30 cellular contexts compared by ENCODE assay signal in genomic region chr16:47581114-47581513, GRCh38.
A peak's percentile ranks its signal among the peaks of the same experiment; 100 is the strongest.
DNase-seq lines count a peak whose midpoint lies in the region; ATAC-seq and TF ChIP-seq lines count a peak whose summit lies in the region.
"Had no signal": no experiment of that assay in that cellular context is flagged by ENCODE, and none has a peak within 500 bp of the region (broad histone marks: within the 10 kb centered on the region; RNA-seq: fewer than 3 reads in every experiment).

No MANE protein-coding gene starts in this region.

- WGBS in H9 (ENCODE audit: extremely low coverage, insufficient read length, low lambda C conversion rate), result no CpG with 5 or more reads among the region's 2 CpGs
- WGBS in prostate gland, result 76% methylated on average over 2 of the region's 2 CpGs
- 88 to 93% methylated on average over 2 of the region's 2 CpGs for WGBS in sigmoid colon, 2 donors

- H3K27me3 ChIP-seq in A673 (replicated peaks; ENCODE audit: insufficient read depth, low read depth, low read length, poor library complexity), result no peaks in the 10 kb centered on the region
- no peaks in the 10 kb centered on the region for H3K27me3 ChIP-seq in H9 (ENCODE audit: insufficient read depth, low read length)
- no peaks in the 10 kb centered on the region for H3K27me3 ChIP-seq in foreskin keratinocyte
- no peaks in the 10 kb centered on the region for H3K27me3 ChIP-seq in prostate gland (replicated peaks; ENCODE audit: insufficient read depth)
- H3K27me3 ChIP-seq in sigmoid colon, result no peaks in the 10 kb centered on the region
- H3K27me3 ChIP-seq: BLaER1, tibial artery, vagina had no signal

- no peaks in the 10 kb centered on the region for H3K4me1 ChIP-seq in A673 (ENCODE audit: insufficient read depth, low read length, poor library complexity, severe bottlenecking)
- peaks cover 3% of the 10 kb centered on the region; the same call in 1 of the 2 replicates for H3K4me1 ChIP-seq in H9 (ENCODE audit: insufficient read depth, low read length)
- H3K4me1 ChIP-seq in foreskin keratinocyte, result peaks cover 13% of the 10 kb centered on the region
- H3K4me1 ChIP-seq in prostate gland (replicated peaks), result no peaks in the 10 kb centered on the region
- H3K4me1 ChIP-seq in sigmoid colon, result no peaks in the 10 kb centered on the region
- H3K4me1 ChIP-seq: BLaER1, tibial artery, vagina had no signal

- H3K9me3 ChIP-seq in A673 (ENCODE audit: low read depth, low read length, poor library complexity, severe bottlenecking) (no peaks in the 10 kb centered on the region), H9 (ENCODE audit: control insufficient read depth, low read depth, low read length) (no peaks in the 10 kb centered on the region), prostate gland (no peaks in the 10 kb centered on the region), sigmoid colon (no peaks in the 10 kb centered on the region)
- H3K9me3 ChIP-seq: BLaER1, tibial artery, vagina had no signal

- no peak overlapping the region for H2AK5ac ChIP-seq in H9 (ENCODE audit: insufficient read length, low read length)

- BruUV-seq in A673 (replicated peaks; lab: Mats Ljungman, UMichigan), result no TSS peak

- H3K9ac ChIP-seq in H9 (ENCODE audit: extremely low read depth, insufficient read length, low read length), result no peak overlapping the region
- H3K9ac ChIP-seq: BLaER1 had no signal

- H2BK5ac ChIP-seq in H9 (ENCODE audit: insufficient read length, low read length), result no peak overlapping the region

- no peak overlapping the region for H4K5ac ChIP-seq in H9 (ENCODE audit: insufficient read length, low read depth, low read length)

- H3K23ac ChIP-seq in H9 (ENCODE audit: insufficient read length, low read depth, low read length), result no peak overlapping the region

- intact Hi-C loops in A673 (cut with micrococcal nuclease; ENCODE audit: unreplicated experiment), result no loop called here
- intact Hi-C loops in prostate gland (cut with DNase I), result no loop called here
- intact Hi-C loops in sigmoid colon (cut with DNase I), result no loop called here

- H4K91ac ChIP-seq in H9 (ENCODE audit: insufficient read length, low read depth, low read length), result no peak overlapping the region

- no peak overlapping the region for H4K8ac ChIP-seq in H9 (replicated peaks; ENCODE audit: insufficient read length, low read depth, low read length)

- H3K27me3 Mint-ChIP-seq in H9 (ENCODE audit: low read depth) (no peaks in the 10 kb centered on the region; the same call in 1 of the 2 replicates), WTC11 (ENCODE audit: low read depth) (no peaks in the 10 kb centered on the region)
- H3K27me3 Mint-ChIP-seq: activated CD4-positive, alpha-beta T cell treated with anti-CD3 and anti-CD28 coated beads for 36 hours; activated CD8-positive, alpha-beta T cell treated with anti-CD3 and anti-CD28 coated beads for 36 hours; brain; progenitor cell of endocrine pancreas had no signal

- H3K4me1 Mint-ChIP-seq in H9, result peaks cover 8% of the 10 kb centered on the region in 2 experiments
- peaks cover 14% of the 10 kb centered on the region for H3K4me1 Mint-ChIP-seq in WTC11

- H3K56ac ChIP-seq in H9 (ENCODE audit: insufficient read length, low read depth, low read length), result no peak overlapping the region

- H3K4me3 ChIP-seq in A673 (ENCODE audit: low read depth, low read length, poor library complexity, severe bottlenecking) (no peak overlapping the region), prostate gland (no peak overlapping the region), sigmoid colon (no peak overlapping the region)
- H3K4me3 ChIP-seq: BLaER1, tibial artery, vagina had no signal

- H2BK12ac ChIP-seq in H9 (ENCODE audit: insufficient read length, low read depth, low read length), result no peak overlapping the region

- no peaks in the 10 kb centered on the region for H4K20me1 ChIP-seq in H9 (ENCODE audit: control insufficient read depth, insufficient read depth, insufficient read length)

- CTCF ChIA-PET in A673 (lab: Charles Lee), result interaction anchor here (0.6 kb wide), 1 partner anchor 653 kb away, joined by 6 read pairs; no protein-coding TSS in a partner anchor
- CTCF ChIA-PET in WTC11 (lab: Charles Lee), result interaction anchor here (0.7 to 1.5 kb wide), 2 partner anchors 10 to 76 kb away, joined by 3 to 4 read pairs; no protein-coding TSS in a partner anchor

- no peak overlapping the region for H2BK120ac ChIP-seq in H9 (ENCODE audit: low read depth, low read length, poor library complexity, severe bottlenecking)

- H3K14ac ChIP-seq in H9 (ENCODE audit: insufficient read depth, low read length), result no peak overlapping the region

- H3K79me1 ChIP-seq in H9 (ENCODE audit: insufficient read depth, low read depth, low read length, poor library complexity, severe bottlenecking), result no peaks in the 10 kb centered on the region

- H3K36me3 Mint-ChIP-seq in H9 (ENCODE audit: insufficient read depth in 1 of 3, low read depth in 3 of 3), result no peaks in the 10 kb centered on the region
- H3K36me3 Mint-ChIP-seq in WTC11, result no peaks in the 10 kb centered on the region

- 0 out of 2 replicates have a peak, but pooled peaks have one; percentile 17 for TF ChIP-seq CTCF in A673 (conservative IDR thresholded peaks at IDR 0.05; ENCODE audit: low read depth, low read length)
- peak; percentile 50 for TF ChIP-seq CTCF in H9 (conservative IDR thresholded peaks at IDR 0.05)
- TF ChIP-seq CTCF in WTC11 (IDR thresholded peaks at IDR 0.05), result no peak
- peak; percentile 29 for TF ChIP-seq CTCF in foreskin keratinocyte (conservative IDR thresholded peaks at IDR 0.05)
- TF ChIP-seq CTCF in prostate gland (IDR thresholded peaks at IDR 0.05), result no peak
- no peak for TF ChIP-seq CTCF in sigmoid colon (IDR thresholded peaks at IDR 0.05)

- no peak for TF ChIP-seq EP300 in sigmoid colon (IDR thresholded peaks at IDR 0.05)

- no peak overlapping the region for H3K4ac ChIP-seq in H9 (ENCODE audit: low read depth, low read length)

- H3K79me2 ChIP-seq in H9 (ENCODE audit: insufficient read depth, low read length), result no peaks in the 10 kb centered on the region

- H3T11ph ChIP-seq in H9 (ENCODE audit: low read length), result no peak overlapping the region

- TF ChIP-seq POLR2A in prostate gland (IDR thresholded peaks at IDR 0.05) (no peak), sigmoid colon (IDR thresholded peaks at IDR 0.05) (no peak)

- POLR2A ChIA-PET in A673 (lab: Charles Lee; ENCODE audit: low non-redundant PET), result no interaction called here
- POLR2A ChIA-PET in WTC11 (lab: Charles Lee), result interaction anchor here (0.6 kb wide), 1 partner anchor 29 kb away, joined by 3 read pairs; no protein-coding TSS in a partner anchor

- H3K27ac ChIP-seq in A673 (ENCODE audit: low read depth, low read length, poor library complexity, severe bottlenecking), result no peak overlapping the region
- no peak overlapping the region for H3K27ac ChIP-seq in H9 (ENCODE audit: insufficient read length, low read depth, low read length)
- no peak overlapping the region for H3K27ac ChIP-seq in foreskin keratinocyte
- H3K27ac ChIP-seq in prostate gland, result no peak overlapping the region
- H3K27ac ChIP-seq in sigmoid colon, result no peak overlapping the region
- H3K27ac ChIP-seq: BLaER1, HL-60, tibial artery, vagina had no signal

- peak; percentile 44; the same call in 1 of the 2 replicates for ATAC-seq in WTC11
- no peak for ATAC-seq in foreskin keratinocyte
- no peak for ATAC-seq in HG03039 (IDR thresholded peaks at IDR 0.05; ENCODE audit: unreplicated experiment)
- ATAC-seq: activated CD4-positive, alpha-beta T cell treated with anti-CD3 and anti-CD28 coated beads for 36 hours; activated CD8-positive, alpha-beta T cell treated with anti-CD3 and anti-CD28 coated beads for 36 hours; left lobe of liver had no signal

- peak; percentile 11 for DNase-seq in A673 (ENCODE audit: low spot score)
- no peak for DNase-seq in H9
- DNase-seq in WTC11 (ENCODE audit: low spot score), result no peak
- DNase-seq in foreskin keratinocyte, result no peak
- no peak for DNase-seq in prostate gland (ENCODE audit: low spot score)
- DNase-seq in sigmoid colon, result no peak
- no peak for DNase-seq in occipital lobe (lab: John Stamatoyannopoulos, UW)
- DNase-seq: activated CD4-positive, alpha-beta T cell treated with anti-CD3 and anti-CD28 coated beads for 36 hours; activated CD8-positive, alpha-beta memory T cell treated with anti-CD3 and anti-CD28 coated beads, Interleukin-2, amount 50 U/mL, for 48 hours; activated CD8-positive, alpha-beta T cell treated with anti-CD3 and anti-CD28 coated beads for 36 hours; activated naive CD4-positive, alpha-beta T cell treated with anti-CD3 and anti-CD28 coated beads for 36 hours; amniotic stem cell; cerebellar nuclear complex; COR-L47; DMS53; NCI-H1417 treated with DMSO at 0.1 percent for 48 hours; NCI-H2029 treated with DMSO at 0.1 percent for 48 hours; NCI-H345; NCI-H69; stimulated activated CD4-positive, alpha-beta T cell treated with anti-CD3 and anti-CD28 coated beads, Interleukin-4, amount 100 ng/mL, for 24 hours; SW 1271; tibial artery had no signal

- H3K4me3 Mint-ChIP-seq in H9, result no peak overlapping the region
- no peak overlapping the region for H3K4me3 Mint-ChIP-seq in WTC11
- H3K4me3 Mint-ChIP-seq: activated CD4-positive, alpha-beta T cell treated with anti-CD3 and anti-CD28 coated beads for 36 hours; activated CD8-positive, alpha-beta T cell treated with anti-CD3 and anti-CD28 coated beads for 36 hours; activated naive CD4-positive, alpha-beta T cell treated with anti-CD3 and anti-CD28 coated beads for 36 hours; brain; mesothelial cell of epicardium had no signal

- H2BK20ac ChIP-seq in H9 (ENCODE audit: low read depth, low read length, poor library complexity, severe bottlenecking), result no peak overlapping the region

- no peak overlapping the region for H2BK15ac ChIP-seq in H9 (ENCODE audit: low read depth, low read length)

- no peak overlapping the region for H3K18ac ChIP-seq in H9 (ENCODE audit: insufficient read length, low read depth, low read length)

- H3K27ac Mint-ChIP-seq in H9, result no peak overlapping the region
- H3K27ac Mint-ChIP-seq in WTC11, result no peak overlapping the region
- H3K27ac Mint-ChIP-seq: activated CD4-positive, alpha-beta T cell treated with anti-CD3 and anti-CD28 coated beads for 36 hours; activated CD8-positive, alpha-beta T cell treated with anti-CD3 and anti-CD28 coated beads for 36 hours; activated naive CD4-positive, alpha-beta T cell treated with anti-CD3 and anti-CD28 coated beads for 36 hours; brain; mesothelial cell of epicardium; progenitor cell of endocrine pancreas had no signal

- no peaks in the 10 kb centered on the region for H3K23me2 ChIP-seq in H9 (ENCODE audit: insufficient read length, low read depth, low read length, poor library complexity, severe bottlenecking)

- H2AFZ ChIP-seq in H9 (ENCODE audit: low read length), result no peak overlapping the region

- H3K9me3 Mint-ChIP-seq in H9 (no peaks in the 10 kb centered on the region), WTC11 (no peaks in the 10 kb centered on the region)
- H3K9me3 Mint-ChIP-seq: activated CD8-positive, alpha-beta T cell treated with anti-CD3 and anti-CD28 coated beads for 36 hours; activated naive CD4-positive, alpha-beta T cell treated with anti-CD3 and anti-CD28 coated beads for 36 hours; mesothelial cell of epicardium had no signal

- H3K36me3 ChIP-seq in A673 (ENCODE audit: insufficient read depth, low read length, poor library complexity, severe bottlenecking), result no peaks in the 10 kb centered on the region
- H3K36me3 ChIP-seq in prostate gland, result no peaks in the 10 kb centered on the region
- H3K36me3 ChIP-seq in sigmoid colon, result no peaks in the 10 kb centered on the region
- H3K36me3 ChIP-seq: vagina had no signal

- H3K4me2 ChIP-seq in H9 (ENCODE audit: insufficient read depth, insufficient read length, low read length), result no peak overlapping the region
- H3K4me2 ChIP-seq: BLaER1 had no signal

Comparison
In these comparisons a context has a peak if more than half of its experiments do, and no peak if none do; other contexts are left out.
1. CTCF ChIP-seq: peak in A673 (single experiment), H9 (single experiment) and foreskin keratinocyte (single experiment); none in WTC11 (single experiment), prostate gland (0 of 4) and sigmoid colon (0 of 4).